In genomic region chr5:179678238-179679013, GRCh38 we compare ENCODE assay signal across 8 cellular contexts.
DNase-seq lines count a peak whose midpoint lies in the region; ATAC-seq and TF ChIP-seq lines count a peak whose summit lies in the region.

No MANE protein-coding gene starts in this region.

- no peak for TF ChIP-seq CTCF in astrocyte of the spinal cord (IDR thresholded peaks at IDR 0.05; ENCODE audit: low read depth, low read length)

- peak overlapping the region; percentile 95 for H3K4me3 ChIP-seq in astrocyte of the spinal cord (ENCODE audit: low read depth, low read length)

- in situ Hi-C loops in astrocyte of the spinal cord (cut with HindIII; ENCODE audit: low sequenced_read_pairs): no loop called here

- DNase-seq in NCI-H2029 treated with DMSO at 0.1 percent for 48 hours (lab: John Stamatoyannopoulos, UW) (peak; percentile 45), T1000 (lab: John Stamatoyannopoulos, UW) (peak; percentile 85), astrocyte of the spinal cord (ENCODE audit: low read depth, low spot score) (peak; percentile 95), hypothalamus (lab: John Stamatoyannopoulos, UW) (peak; percentile 49 to 97 (median 89)), retina (peak; percentile 98), OCI-M2 (lab: John Stamatoyannopoulos, UW; ENCODE audit: unreplicated experiment) (no peak)

- ATAC-seq in GM18517 (IDR thresholded peaks at IDR 0.05; ENCODE audit: unreplicated experiment): peak; percentile 78
- ATAC-seq in HG02981 (IDR thresholded peaks at IDR 0.05; ENCODE audit: unreplicated experiment): peak; percentile 91
